Comparison of ENCODE assay signal across 11 cellular contexts in the genomic region with DNA sequence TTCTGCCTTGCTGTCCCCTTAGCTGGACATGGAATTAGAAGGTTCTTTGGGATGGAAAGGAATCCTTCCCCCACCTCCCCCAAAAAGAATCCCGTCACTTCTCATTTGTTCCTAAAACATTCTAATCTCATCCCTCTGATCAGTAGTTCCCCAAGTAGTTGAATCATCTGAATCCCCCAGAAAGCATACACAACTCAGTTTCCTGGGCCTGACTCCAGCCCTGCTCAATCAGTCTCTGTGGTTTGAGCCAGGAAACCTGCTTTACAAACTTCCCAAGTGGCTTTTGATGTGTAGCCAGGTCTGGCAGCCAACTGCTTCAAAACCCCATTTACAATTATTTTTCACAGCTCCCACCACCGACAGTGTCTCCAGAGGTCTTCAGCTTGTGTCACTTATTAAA. TPM values are rescaled to one million over a fixed set of nuclear protein-coding genes. Genes with fewer than 3 reads are reported as not detected.
DNase-seq lines count a peak whose midpoint lies in the region; ATAC-seq and TF ChIP-seq lines count a peak whose summit lies in the region.
"Had no signal": no experiment of that assay in that cellular context is flagged by ENCODE, and none has a peak within 500 bp of the region (broad histone marks: within the 10 kb centered on the region; RNA-seq: fewer than 3 reads in every experiment).

No MANE protein-coding gene starts in this region.

- H2AFZ ChIP-seq in neural progenitor cell (replicated peaks) = no peak overlapping the region

- peaks cover 7% of the 10 kb centered on the region for H3K79me2 ChIP-seq in neural progenitor cell (ENCODE audit: low read depth)

- peak overlapping the region; percentile 7 for H3K27ac Mint-ChIP-seq in neural progenitor cell
- no peak overlapping the region for H3K27ac Mint-ChIP-seq in stimulated activated naive B cell treated with anti-CD40 and anti-IgM and Interleukin-4, amounts not matched to agents 10 μg/mL and 1 μg/mL and 100 μg/mL, for 72 hours
- H3K27ac Mint-ChIP-seq: activated CD4-positive, alpha-beta memory T cell treated with anti-CD3 and anti-CD28 coated beads, Interleukin-2, amount 10 ng/mL, durations not matched to agents 7 days and 5 days had no signal

- no peak overlapping the region for H3K4me2 ChIP-seq in neural progenitor cell

- no peak for ATAC-seq in stimulated activated naive B cell treated with anti-CD40 and anti-IgM and Interleukin-4, amounts not matched to agents 10 μg/mL and 1 μg/mL and 100 μg/mL, for 72 hours (replicated peaks)
- ATAC-seq in GM18909 (IDR thresholded peaks at IDR 0.05; ENCODE audit: poor library complexity, unreplicated experiment) = no peak
- no peak for ATAC-seq in GM21717 (IDR thresholded peaks at IDR 0.05; ENCODE audit: unreplicated experiment)

- no peaks in the 10 kb centered on the region for H3K9me3 ChIP-seq in neural progenitor cell (ENCODE audit: low read depth)

- peaks cover 21% of the 10 kb centered on the region for H3K36me3 Mint-ChIP-seq in neural progenitor cell
- H3K36me3 Mint-ChIP-seq in stimulated activated naive B cell treated with anti-CD40 and anti-IgM and Interleukin-4, amounts not matched to agents 10 μg/mL and 1 μg/mL and 100 μg/mL, for 72 hours = no peaks in the 10 kb centered on the region

- H3K4me1 Mint-ChIP-seq in neural progenitor cell = peaks cover 44% of the 10 kb centered on the region
- H3K4me1 Mint-ChIP-seq in stimulated activated naive B cell treated with anti-CD40 and anti-IgM and Interleukin-4, amounts not matched to agents 10 μg/mL and 1 μg/mL and 100 μg/mL, for 72 hours = no peaks in the 10 kb centered on the region
- H3K4me1 Mint-ChIP-seq: activated CD4-positive, alpha-beta memory T cell treated with anti-CD3 and anti-CD28 coated beads, Interleukin-2, amount 10 ng/mL, durations not matched to agents 7 days and 5 days had no signal

- H3K9me3 Mint-ChIP-seq in neural progenitor cell = no peaks in the 10 kb centered on the region
- H3K9me3 Mint-ChIP-seq in stimulated activated naive B cell treated with anti-CD40 and anti-IgM and Interleukin-4, amounts not matched to agents 10 μg/mL and 1 μg/mL and 100 μg/mL, for 72 hours = no peaks in the 10 kb centered on the region
- H3K9me3 Mint-ChIP-seq: activated CD4-positive, alpha-beta memory T cell treated with anti-CD3 and anti-CD28 coated beads, Interleukin-2, amount 10 ng/mL, durations not matched to agents 7 days and 5 days had no signal

- H3K4me1 ChIP-seq in neural progenitor cell = no peaks in the 10 kb centered on the region

- no peak overlapping the region for H3K9ac ChIP-seq in neural progenitor cell

- DNase-seq in Daoy (ENCODE audit: low read depth) (peak; percentile 79), RPMI7951 (ENCODE audit: low read depth) (peak; percentile 69), fibroblast of mammary gland (ENCODE audit: low read depth) (peak; percentile 80), neural progenitor cell (ENCODE audit: low spot score) (no peak), SKM-1 treated with dmso at 0.1 percent for 144 hours (lab: John Stamatoyannopoulos, UW; ENCODE audit: unreplicated experiment) (no peak)
- no peak for DNase-seq in stimulated activated naive B cell treated with anti-CD40 and anti-IgM and Interleukin-4, amounts not matched to agents 10 μg/mL and 1 μg/mL and 100 μg/mL, for 72 hours
- DNase-seq: NCI-H2081 treated with DMSO at 0.1 percent for 48 hours had no signal

- H3K27me3 Mint-ChIP-seq in neural progenitor cell (ENCODE audit: insufficient read depth, low read depth) = peaks cover 3% of the 10 kb centered on the region
- peaks cover 7 to 16% of the 10 kb centered on the region in 2 donors for H3K27me3 Mint-ChIP-seq in stimulated activated naive B cell treated with anti-CD40 and anti-IgM and Interleukin-4, amounts not matched to agents 10 μg/mL and 1 μg/mL and 100 μg/mL, for 72 hours

- no peaks in the 10 kb centered on the region for H3K27me3 ChIP-seq in neural progenitor cell

- H4K20me1 ChIP-seq in neural progenitor cell (ENCODE audit: low read depth) = peaks cover 9% of the 10 kb centered on the region

- no peak overlapping the region for H3K4me3 Mint-ChIP-seq in neural progenitor cell
- no peak overlapping the region for H3K4me3 Mint-ChIP-seq in stimulated activated naive B cell treated with anti-CD40 and anti-IgM and Interleukin-4, amounts not matched to agents 10 μg/mL and 1 μg/mL and 100 μg/mL, for 72 hours
- H3K4me3 Mint-ChIP-seq: activated CD4-positive, alpha-beta memory T cell treated with anti-CD3 and anti-CD28 coated beads, Interleukin-2, amount 10 ng/mL, durations not matched to agents 7 days and 5 days had no signal

- H3K36me3 ChIP-seq in neural progenitor cell = no peaks in the 10 kb centered on the region

- H3K27ac ChIP-seq in neural progenitor cell = no peak overlapping the region

- no peaks in the 10 kb centered on the region for H3F3A ChIP-seq in neural progenitor cell (ENCODE audit: low read depth)

- no peak for TF ChIP-seq CTCF in fibroblast of mammary gland (conservative IDR thresholded peaks at IDR 0.05; ENCODE audit: control insufficient read depth, insufficient read depth, low read depth, low read length)
- no peak for TF ChIP-seq CTCF in neural progenitor cell (IDR thresholded peaks at IDR 0.05)

- H3K4me3 ChIP-seq in fibroblast of mammary gland (ENCODE audit: control insufficient read depth, low read depth, low read length) = no peak overlapping the region
- no peak overlapping the region for H3K4me3 ChIP-seq in neural progenitor cell

RNA-seq across cellular contexts. Expression of gene C22orf31, which starts 20.2 kb away (rescaled TPM):
- not detected in 2 replicates for total RNA-seq in Daoy (2014; rRNA removed; shearing (Covaris generic))
- total RNA-seq in RPMI7951 (2014; rRNA removed; shearing (Covaris generic)) = not detected in 2 replicates
- total RNA-seq in neural progenitor cell (ENCODE audit: low replicate concordance) = not detected in 2 replicates
- total RNA-seq: activated CD4-positive, alpha-beta memory T cell treated with anti-CD3 and anti-CD28 coated beads, Interleukin-2, amount 10 ng/mL, durations not matched to agents 7 days and 5 days; T-helper 1 cell treated with Interleukin-12 subunit alpha and Interleukin-12 subunit beta and Interleukin-4 antibody, amounts not matched to agents 30 ng/mL and 1 ng/mL, for 36 hours had no signal

RNA-seq across cellular contexts. Expression of gene KREMEN1, which starts 31.4 kb away (rescaled TPM):
- total RNA-seq in Daoy (2014; rRNA removed; shearing (Covaris generic)) = 0.36 and 1.4 TPM in 2 replicates
- total RNA-seq in RPMI7951 (2014; rRNA removed; shearing (Covaris generic)) = 6.1 and 6.2 TPM in 2 replicates
- 1.4 and 1.9 TPM in 2 replicates for total RNA-seq in neural progenitor cell (ENCODE audit: low replicate concordance)
- total RNA-seq: activated CD4-positive, alpha-beta memory T cell treated with anti-CD3 and anti-CD28 coated beads, Interleukin-2, amount 10 ng/mL, durations not matched to agents 7 days and 5 days; T-helper 1 cell treated with Interleukin-12 subunit alpha and Interleukin-12 subunit beta and Interleukin-4 antibody, amounts not matched to agents 30 ng/mL and 1 ng/mL, for 36 hours had no signal

Comparison
In these comparisons a context has a peak if more than half of its experiments do, and no peak if none do; other contexts are left out.
1. DNase-seq: peak in Daoy (single experiment), RPMI7951 (single experiment) and fibroblast of mammary gland (single experiment); none in neural progenitor cell (single experiment), stimulated activated naive B cell treated with anti-CD40 and anti-IgM and Interleukin-4, amounts not matched to agents 10 μg/mL and 1 μg/mL and 100 μg/mL, for 72 hours (single experiment) and SKM-1 treated with dmso at 0.1 percent for 144 hours (single experiment).